1 cellular context compared by ENCODE assay signal in the genomic region with DNA sequence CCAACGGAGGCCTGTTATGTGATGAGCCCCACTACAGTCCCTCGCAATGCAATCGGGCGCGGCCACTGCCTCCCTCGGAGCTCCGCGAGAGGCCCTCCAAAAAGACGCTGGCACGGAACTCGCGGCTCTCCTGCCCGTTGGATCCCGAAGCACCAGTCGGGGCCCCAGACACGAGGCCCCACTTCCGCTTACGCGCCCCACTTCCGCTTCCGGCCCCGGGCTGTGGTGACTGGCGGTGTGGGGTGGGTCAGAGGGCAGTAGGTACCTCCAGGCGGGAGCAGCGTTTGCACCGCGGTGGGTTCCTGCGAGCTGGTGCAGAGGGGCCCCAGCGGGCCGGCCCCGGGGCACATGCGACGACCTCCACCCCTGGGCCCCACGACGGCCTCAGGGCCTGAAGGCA.
TF ChIP-seq lines count a peak whose summit lies in the region.

Gene TOPAZ1 (plus strand): TSS at position 181 of the 400 bp plus-strand sequence. CDS start 168 bp downstream, at position 349.

TF ChIP-seq in HCT116, 20 proteins besides CTCF, POLR2A, EP300 and RAD21 (continued from another document):
- TF ChIP-seq, protein P1, sequence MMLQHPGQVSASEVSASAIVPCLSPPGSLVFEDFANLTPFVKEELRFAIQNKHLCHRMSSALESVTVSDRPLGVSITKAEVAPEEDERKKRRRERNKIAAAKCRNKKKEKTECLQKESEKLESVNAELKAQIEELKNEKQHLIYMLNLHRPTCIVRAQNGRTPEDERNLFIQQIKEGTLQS (IDR thresholded peaks at IDR 0.05), result no peak
- no peak for TF ChIP-seq YY1 (IDR thresholded peaks at IDR 0.05; ENCODE audit: extremely low read depth, insufficient replicate concordance, low read depth, low read length)
- TF ChIP-seq, protein P2, sequence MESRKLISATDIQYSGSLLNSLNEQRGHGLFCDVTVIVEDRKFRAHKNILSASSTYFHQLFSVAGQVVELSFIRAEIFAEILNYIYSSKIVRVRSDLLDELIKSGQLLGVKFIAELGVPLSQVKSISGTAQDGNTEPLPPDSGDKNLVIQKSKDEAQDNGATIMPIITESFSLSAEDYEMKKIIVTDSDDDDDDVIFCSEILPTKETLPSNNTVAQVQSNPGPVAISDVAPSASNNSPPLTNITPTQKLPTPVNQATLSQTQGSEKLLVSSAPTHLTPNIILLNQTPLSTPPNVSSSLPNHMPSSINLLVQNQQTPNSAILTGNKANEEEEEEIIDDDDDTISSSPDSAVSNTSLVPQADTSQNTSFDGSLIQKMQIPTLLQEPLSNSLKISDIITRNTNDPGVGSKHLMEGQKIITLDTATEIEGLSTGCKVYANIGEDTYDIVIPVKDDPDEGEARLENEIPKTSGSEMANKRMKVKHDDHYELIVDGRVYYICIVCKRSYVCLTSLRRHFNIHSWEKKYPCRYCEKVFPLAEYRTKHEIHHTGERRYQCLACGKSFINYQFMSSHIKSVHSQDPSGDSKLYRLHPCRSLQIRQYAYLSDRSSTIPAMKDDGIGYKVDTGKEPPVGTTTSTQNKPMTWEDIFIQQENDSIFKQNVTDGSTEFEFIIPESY (IDR thresholded peaks at IDR 0.05; ENCODE audit: extremely low read depth, insufficient replicate concordance, low read length), result no peak
- TF ChIP-seq TCF7L2 (IDR thresholded peaks at IDR 0.05; ENCODE audit: borderline replicate concordance, extremely low read depth, insufficient read depth, insufficient read length), result no peak
- no peak for TF ChIP-seq EZH2phosphoT487 (IDR thresholded peaks at IDR 0.05; ENCODE audit: borderline replicate concordance)
- TF ChIP-seq JUND (IDR thresholded peaks at IDR 0.05), result no peak
